11 cellular contexts compared by ENCODE assay signal in the genomic region with DNA sequence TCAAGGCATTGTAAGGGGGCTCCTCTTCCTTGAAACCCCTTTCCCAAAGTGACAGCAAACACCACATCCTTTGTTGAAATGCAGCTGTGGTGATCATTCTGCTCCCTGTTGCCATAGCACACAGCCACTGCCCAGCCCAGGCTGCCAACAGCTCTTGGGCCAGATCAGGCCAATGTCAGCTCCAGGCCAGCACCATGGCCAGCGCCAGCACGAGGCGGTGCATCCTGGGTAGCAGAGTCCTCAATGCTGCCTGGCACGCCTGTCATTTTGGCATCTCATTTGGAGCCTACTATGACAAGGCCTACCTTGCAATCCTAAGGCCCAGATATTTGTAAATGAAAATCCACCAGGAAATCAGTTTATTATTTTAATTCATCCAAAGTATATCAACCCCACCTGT.
DNase-seq lines count a peak whose midpoint lies in the region; ATAC-seq and TF ChIP-seq lines count a peak whose summit lies in the region.
"Had no signal": no experiment of that assay in that cellular context is flagged by ENCODE, and none has a peak within 500 bp of the region (broad histone marks: within the 10 kb centered on the region; RNA-seq: fewer than 3 reads in every experiment).

No MANE protein-coding gene starts in this region.

- H3K36me3 Mint-ChIP-seq in activated naive CD4-positive, alpha-beta T cell treated with anti-CD3 and anti-CD28 coated beads, Interleukin-2, amount 10 ng/mL, durations not matched to agents 7 days and 5 days, result no peaks in the 10 kb centered on the region

- H3K4me1 Mint-ChIP-seq in activated naive CD4-positive, alpha-beta T cell treated with anti-CD3 and anti-CD28 coated beads, Interleukin-2, amount 10 ng/mL, durations not matched to agents 7 days and 5 days, result no peaks in the 10 kb centered on the region
- H3K4me1 Mint-ChIP-seq: IgD-negative memory B cell had no signal

- no peaks in the 10 kb centered on the region for H3K27me3 Mint-ChIP-seq in activated naive CD4-positive, alpha-beta T cell treated with anti-CD3 and anti-CD28 coated beads, Interleukin-2, amount 10 ng/mL, durations not matched to agents 7 days and 5 days
- H3K27me3 Mint-ChIP-seq: CD4-positive, alpha-beta T cell; IgD-negative memory B cell had no signal

- ATAC-seq in left lobe of liver (peak; percentile 71), HG02973 (IDR thresholded peaks at IDR 0.05; ENCODE audit: unreplicated experiment) (no peak), HG02885 (IDR thresholded peaks at IDR 0.05; ENCODE audit: poor library complexity, unreplicated experiment) (no peak)

- peaks cover 6% of the 10 kb centered on the region for H3K9me3 Mint-ChIP-seq in activated naive CD4-positive, alpha-beta T cell treated with anti-CD3 and anti-CD28 coated beads, Interleukin-2, amount 10 ng/mL, durations not matched to agents 7 days and 5 days

- H3K27ac Mint-ChIP-seq in activated naive CD4-positive, alpha-beta T cell treated with anti-CD3 and anti-CD28 coated beads, Interleukin-2, amount 10 ng/mL, durations not matched to agents 7 days and 5 days, result no peak overlapping the region
- H3K27ac Mint-ChIP-seq: CD4-positive, alpha-beta T cell; IgD-negative memory B cell had no signal

- TF ChIP-seq EP300 in Ishikawa (IDR thresholded peaks at IDR 0.05; ENCODE audit: borderline replicate concordance), result no peak

- no peak overlapping the region for H3K4me3 Mint-ChIP-seq in activated naive CD4-positive, alpha-beta T cell treated with anti-CD3 and anti-CD28 coated beads, Interleukin-2, amount 10 ng/mL, durations not matched to agents 7 days and 5 days
- H3K4me3 Mint-ChIP-seq: CD4-positive, alpha-beta T cell; IgD-negative memory B cell had no signal

- CTCF ChIA-PET in activated naive CD4-positive, alpha-beta T cell treated with anti-CD3 and anti-CD28 coated beads, Interleukin-2, amount 10 ng/mL, durations not matched to agents 7 days and 5 days (lab: Charles Lee), result no interaction called here

- peak; percentile 23 for DNase-seq in EH (ENCODE audit: low read depth)
- DNase-seq in astrocyte of the hippocampus (ENCODE audit: low read depth, low spot score), result peak; percentile 55
- no peak for DNase-seq in left lobe of liver (ENCODE audit: low spot score)
- DNase-seq in activated naive CD4-positive, alpha-beta T cell treated with anti-CD3 and anti-CD28 coated beads, Interleukin-2, amount 10 ng/mL, durations not matched to agents 7 days and 5 days, result no peak
- DNase-seq in SKM-1 (lab: John Stamatoyannopoulos, UW; ENCODE audit: unreplicated experiment), result no peak
- DNase-seq: CD4-positive, alpha-beta T cell; NCI-H510A had no signal

- no peak; the same call in 1 of the 2 replicates for TF ChIP-seq RAD21 in Ishikawa (IDR thresholded peaks at IDR 0.05; ENCODE audit: low read depth)

TF ChIP-seq in Ishikawa, 13 proteins besides CTCF, POLR2A, EP300 and RAD21:
- TF ChIP-seq CREB1 (IDR thresholded peaks at IDR 0.05; ENCODE audit: low read depth) (no peak), TAF1 (IDR thresholded peaks at IDR 0.05; ENCODE audit: low read depth) (no peak), EGR1 (IDR thresholded peaks at IDR 0.05) (no peak), FOXM1 (IDR thresholded peaks at IDR 0.05; ENCODE audit: borderline replicate concordance, low read depth) (no peak), TEAD4 (IDR thresholded peaks at IDR 0.05) (no peak), CEBPB (IDR thresholded peaks at IDR 0.05) (no peak), TCF12 (IDR thresholded peaks at IDR 0.05; ENCODE audit: low read depth) (no peak), ZBTB7A (IDR thresholded peaks at IDR 0.05; ENCODE audit: low read depth) (no peak), YY1 (IDR thresholded peaks at IDR 0.05; ENCODE audit: low read depth) (peak; percentile 50; the same call in 1 of the 2 replicates)
- TF ChIP-seq, protein P1, sequence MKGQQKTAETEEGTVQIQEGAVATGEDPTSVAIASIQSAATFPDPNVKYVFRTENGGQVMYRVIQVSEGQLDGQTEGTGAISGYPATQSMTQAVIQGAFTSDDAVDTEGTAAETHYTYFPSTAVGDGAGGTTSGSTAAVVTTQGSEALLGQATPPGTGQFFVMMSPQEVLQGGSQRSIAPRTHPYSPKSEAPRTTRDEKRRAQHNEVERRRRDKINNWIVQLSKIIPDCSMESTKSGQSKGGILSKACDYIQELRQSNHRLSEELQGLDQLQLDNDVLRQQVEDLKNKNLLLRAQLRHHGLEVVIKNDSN (IDR thresholded peaks at IDR 0.05), result no peak
- TF ChIP-seq, protein P2, sequence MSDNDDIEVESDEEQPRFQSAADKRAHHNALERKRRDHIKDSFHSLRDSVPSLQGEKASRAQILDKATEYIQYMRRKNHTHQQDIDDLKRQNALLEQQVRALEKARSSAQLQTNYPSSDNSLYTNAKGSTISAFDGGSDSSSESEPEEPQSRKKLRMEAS (IDR thresholded peaks at IDR 0.05), result peak; percentile 72
- TF ChIP-seq, protein P3, sequence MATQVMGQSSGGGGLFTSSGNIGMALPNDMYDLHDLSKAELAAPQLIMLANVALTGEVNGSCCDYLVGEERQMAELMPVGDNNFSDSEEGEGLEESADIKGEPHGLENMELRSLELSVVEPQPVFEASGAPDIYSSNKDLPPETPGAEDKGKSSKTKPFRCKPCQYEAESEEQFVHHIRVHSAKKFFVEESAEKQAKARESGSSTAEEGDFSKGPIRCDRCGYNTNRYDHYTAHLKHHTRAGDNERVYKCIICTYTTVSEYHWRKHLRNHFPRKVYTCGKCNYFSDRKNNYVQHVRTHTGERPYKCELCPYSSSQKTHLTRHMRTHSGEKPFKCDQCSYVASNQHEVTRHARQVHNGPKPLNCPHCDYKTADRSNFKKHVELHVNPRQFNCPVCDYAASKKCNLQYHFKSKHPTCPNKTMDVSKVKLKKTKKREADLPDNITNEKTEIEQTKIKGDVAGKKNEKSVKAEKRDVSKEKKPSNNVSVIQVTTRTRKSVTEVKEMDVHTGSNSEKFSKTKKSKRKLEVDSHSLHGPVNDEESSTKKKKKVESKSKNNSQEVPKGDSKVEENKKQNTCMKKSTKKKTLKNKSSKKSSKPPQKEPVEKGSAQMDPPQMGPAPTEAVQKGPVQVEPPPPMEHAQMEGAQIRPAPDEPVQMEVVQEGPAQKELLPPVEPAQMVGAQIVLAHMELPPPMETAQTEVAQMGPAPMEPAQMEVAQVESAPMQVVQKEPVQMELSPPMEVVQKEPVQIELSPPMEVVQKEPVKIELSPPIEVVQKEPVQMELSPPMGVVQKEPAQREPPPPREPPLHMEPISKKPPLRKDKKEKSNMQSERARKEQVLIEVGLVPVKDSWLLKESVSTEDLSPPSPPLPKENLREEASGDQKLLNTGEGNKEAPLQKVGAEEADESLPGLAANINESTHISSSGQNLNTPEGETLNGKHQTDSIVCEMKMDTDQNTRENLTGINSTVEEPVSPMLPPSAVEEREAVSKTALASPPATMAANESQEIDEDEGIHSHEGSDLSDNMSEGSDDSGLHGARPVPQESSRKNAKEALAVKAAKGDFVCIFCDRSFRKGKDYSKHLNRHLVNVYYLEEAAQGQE (IDR thresholded peaks at IDR 0.05; ENCODE audit: low read depth), result peak; percentile 96

Comparison
In these comparisons a context has a peak if more than half of its experiments do, and no peak if none do; other contexts are left out.
1. DNase-seq: peak in EH (single experiment) and astrocyte of the hippocampus (single experiment); none in left lobe of liver (single experiment), activated naive CD4-positive, alpha-beta T cell treated with anti-CD3 and anti-CD28 coated beads, Interleukin-2, amount 10 ng/mL, durations not matched to agents 7 days and 5 days (single experiment) and SKM-1 (single experiment).